ENCODE assay signal across 1 cellular context in the genomic region with DNA sequence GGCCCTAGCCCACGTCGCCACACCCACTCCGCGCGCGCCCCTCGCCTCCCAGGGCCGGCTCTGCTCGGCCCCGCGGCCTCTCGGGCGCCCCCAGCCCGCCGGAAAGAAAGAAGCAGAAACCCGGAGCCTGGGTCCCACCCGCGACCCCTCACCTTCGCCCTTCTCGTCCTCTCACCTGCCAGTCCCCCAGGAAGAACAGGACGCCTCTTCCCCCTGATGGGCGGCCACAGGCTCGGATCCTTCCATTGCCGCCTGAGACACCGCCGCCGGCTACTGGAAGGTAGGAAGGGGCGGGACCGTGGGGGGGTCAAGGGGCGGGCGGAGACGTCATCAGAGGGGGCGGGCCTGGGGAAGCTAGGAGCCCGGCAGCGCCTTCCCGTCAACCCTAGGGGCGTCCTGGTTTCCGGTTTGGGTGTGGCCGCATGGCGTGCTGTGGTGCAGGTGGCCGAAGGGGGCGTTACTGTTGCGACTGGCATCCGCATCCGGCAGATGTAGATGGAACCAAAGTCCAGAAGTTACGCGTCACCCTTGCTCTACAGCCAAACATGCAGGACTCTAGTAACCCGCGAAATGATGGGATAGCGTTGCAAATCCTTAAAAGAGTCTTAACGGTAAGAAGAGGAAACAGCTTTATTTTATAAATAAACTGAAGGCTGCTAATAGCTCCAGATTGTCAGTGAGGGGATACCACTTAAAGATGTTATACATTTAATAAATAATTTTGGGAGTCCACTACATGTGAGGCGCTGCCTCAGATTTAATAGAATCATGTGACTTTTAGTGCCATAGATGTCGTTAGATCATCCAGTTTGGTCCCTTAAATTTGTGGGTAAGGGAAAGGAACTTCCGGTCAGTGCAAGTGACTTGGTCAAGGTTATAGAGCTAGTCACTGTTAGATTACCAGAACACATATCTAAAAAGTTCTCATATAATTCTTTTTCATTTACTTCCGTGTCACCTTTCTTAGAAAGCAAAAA.
TF ChIP-seq lines count a peak whose summit lies in the region.

A gene (minus strand): TSS at position 282 of the 977 bp plus-strand sequence. CDS start 36 bp downstream, at position 246.

TF ChIP-seq in HepG2, 621 proteins besides CTCF, POLR2A, EP300 and RAD21 (continued from another document and continues in another):
- TF ChIP-seq, protein P1, sequence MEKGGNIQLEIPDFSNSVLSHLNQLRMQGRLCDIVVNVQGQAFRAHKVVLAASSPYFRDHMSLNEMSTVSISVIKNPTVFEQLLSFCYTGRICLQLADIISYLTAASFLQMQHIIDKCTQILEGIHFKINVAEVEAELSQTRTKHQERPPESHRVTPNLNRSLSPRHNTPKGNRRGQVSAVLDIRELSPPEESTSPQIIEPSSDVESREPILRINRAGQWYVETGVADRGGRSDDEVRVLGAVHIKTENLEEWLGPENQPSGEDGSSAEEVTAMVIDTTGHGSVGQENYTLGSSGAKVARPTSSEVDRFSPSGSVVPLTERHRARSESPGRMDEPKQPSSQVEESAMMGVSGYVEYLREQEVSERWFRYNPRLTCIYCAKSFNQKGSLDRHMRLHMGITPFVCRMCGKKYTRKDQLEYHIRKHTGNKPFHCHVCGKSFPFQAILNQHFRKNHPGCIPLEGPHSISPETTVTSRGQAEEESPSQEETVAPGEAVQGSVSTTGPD (CRISPR knock-in tag; IDR thresholded peaks at IDR 0.05), result no peak
- TF ChIP-seq MEIS1 (CRISPR knock-in tag; IDR thresholded peaks at IDR 0.05; ENCODE audit: borderline replicate concordance) (0 out of 2 replicates have a peak, but pooled peaks have one; percentile 65), RBFOX2 (IDR thresholded peaks at IDR 0.05; ENCODE audit: low read depth, low read length) (peak; percentile 77), ZNF839 (CRISPR knock-in tag; IDR thresholded peaks at IDR 0.05; ENCODE audit: borderline replicate concordance) (peak; percentile 76; the same call in 1 of the 2 replicates), SETDB1 (CRISPR knock-in tag; IDR thresholded peaks at IDR 0.05; ENCODE audit: borderline replicate concordance) (no peak), ASH2L (IDR thresholded peaks at IDR 0.05; ENCODE audit: insufficient read length, low read depth, low read length) (peak; percentile 92), RELA (CRISPR knock-in tag; IDR thresholded peaks at IDR 0.05) (no peak), MTF1 (CRISPR knock-in tag; IDR thresholded peaks at IDR 0.05) (no peak), ZNF235 (CRISPR knock-in tag; IDR thresholded peaks at IDR 0.05; ENCODE audit: borderline replicate concordance) (peak; percentile 11; the same call in 1 of the 2 replicates), MXD4 (CRISPR knock-in tag; IDR thresholded peaks at IDR 0.05) (peak; percentile 92), POLR2AphosphoS5 (IDR thresholded peaks at IDR 0.05; ENCODE audit: low read depth, low read length) (peak; percentile 92), ZNF44 (CRISPR knock-in tag; IDR thresholded peaks at IDR 0.05) (no peak), ETV6 (CRISPR knock-in tag; conservative IDR thresholded peaks at IDR 0.05) (no peak; the same call in 1 of the 2 replicates), ZIK1 (CRISPR knock-in tag; IDR thresholded peaks at IDR 0.05; ENCODE audit: borderline replicate concordance, low read depth) (no peak), TOPORS (CRISPR knock-in tag; IDR thresholded peaks at IDR 0.05) (no peak), KDM6A (CRISPR knock-in tag; IDR thresholded peaks at IDR 0.05; ENCODE audit: low read depth) (peak; percentile 30; the same call in 1 of the 2 replicates)
- TF ChIP-seq, protein P2, sequence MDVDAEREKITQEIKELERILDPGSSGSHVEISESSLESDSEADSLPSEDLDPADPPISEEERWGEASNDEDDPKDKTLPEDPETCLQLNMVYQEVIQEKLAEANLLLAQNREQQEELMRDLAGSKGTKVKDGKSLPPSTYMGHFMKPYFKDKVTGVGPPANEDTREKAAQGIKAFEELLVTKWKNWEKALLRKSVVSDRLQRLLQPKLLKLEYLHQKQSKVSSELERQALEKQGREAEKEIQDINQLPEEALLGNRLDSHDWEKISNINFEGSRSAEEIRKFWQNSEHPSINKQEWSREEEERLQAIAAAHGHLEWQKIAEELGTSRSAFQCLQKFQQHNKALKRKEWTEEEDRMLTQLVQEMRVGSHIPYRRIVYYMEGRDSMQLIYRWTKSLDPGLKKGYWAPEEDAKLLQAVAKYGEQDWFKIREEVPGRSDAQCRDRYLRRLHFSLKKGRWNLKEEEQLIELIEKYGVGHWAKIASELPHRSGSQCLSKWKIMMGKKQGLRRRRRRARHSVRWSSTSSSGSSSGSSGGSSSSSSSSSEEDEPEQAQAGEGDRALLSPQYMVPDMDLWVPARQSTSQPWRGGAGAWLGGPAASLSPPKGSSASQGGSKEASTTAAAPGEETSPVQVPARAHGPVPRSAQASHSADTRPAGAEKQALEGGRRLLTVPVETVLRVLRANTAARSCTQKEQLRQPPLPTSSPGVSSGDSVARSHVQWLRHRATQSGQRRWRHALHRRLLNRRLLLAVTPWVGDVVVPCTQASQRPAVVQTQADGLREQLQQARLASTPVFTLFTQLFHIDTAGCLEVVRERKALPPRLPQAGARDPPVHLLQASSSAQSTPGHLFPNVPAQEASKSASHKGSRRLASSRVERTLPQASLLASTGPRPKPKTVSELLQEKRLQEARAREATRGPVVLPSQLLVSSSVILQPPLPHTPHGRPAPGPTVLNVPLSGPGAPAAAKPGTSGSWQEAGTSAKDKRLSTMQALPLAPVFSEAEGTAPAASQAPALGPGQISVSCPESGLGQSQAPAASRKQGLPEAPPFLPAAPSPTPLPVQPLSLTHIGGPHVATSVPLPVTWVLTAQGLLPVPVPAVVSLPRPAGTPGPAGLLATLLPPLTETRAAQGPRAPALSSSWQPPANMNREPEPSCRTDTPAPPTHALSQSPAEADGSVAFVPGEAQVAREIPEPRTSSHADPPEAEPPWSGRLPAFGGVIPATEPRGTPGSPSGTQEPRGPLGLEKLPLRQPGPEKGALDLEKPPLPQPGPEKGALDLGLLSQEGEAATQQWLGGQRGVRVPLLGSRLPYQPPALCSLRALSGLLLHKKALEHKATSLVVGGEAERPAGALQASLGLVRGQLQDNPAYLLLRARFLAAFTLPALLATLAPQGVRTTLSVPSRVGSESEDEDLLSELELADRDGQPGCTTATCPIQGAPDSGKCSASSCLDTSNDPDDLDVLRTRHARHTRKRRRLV (CRISPR knock-in tag; IDR thresholded peaks at IDR 0.05), result 0 out of 2 replicates have a peak, but pooled peaks have one; percentile 13
- TF ChIP-seq, protein P3, sequence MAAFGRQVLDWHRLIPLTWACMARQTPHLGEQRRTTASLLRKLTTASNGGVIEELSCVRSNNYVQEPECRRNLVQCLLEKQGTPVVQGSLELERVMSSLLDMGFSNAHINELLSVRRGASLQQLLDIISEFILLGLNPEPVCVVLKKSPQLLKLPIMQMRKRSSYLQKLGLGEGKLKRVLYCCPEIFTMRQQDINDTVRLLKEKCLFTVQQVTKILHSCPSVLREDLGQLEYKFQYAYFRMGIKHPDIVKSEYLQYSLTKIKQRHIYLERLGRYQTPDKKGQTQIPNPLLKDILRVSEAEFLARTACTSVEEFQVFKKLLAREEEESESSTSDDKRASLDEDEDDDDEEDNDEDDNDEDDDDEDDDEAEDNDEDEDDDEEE (CRISPR knock-in tag; IDR thresholded peaks at IDR 0.05), result 0 out of 2 replicates have a peak, but pooled peaks have one; percentile 58
- TF ChIP-seq, protein P4, sequence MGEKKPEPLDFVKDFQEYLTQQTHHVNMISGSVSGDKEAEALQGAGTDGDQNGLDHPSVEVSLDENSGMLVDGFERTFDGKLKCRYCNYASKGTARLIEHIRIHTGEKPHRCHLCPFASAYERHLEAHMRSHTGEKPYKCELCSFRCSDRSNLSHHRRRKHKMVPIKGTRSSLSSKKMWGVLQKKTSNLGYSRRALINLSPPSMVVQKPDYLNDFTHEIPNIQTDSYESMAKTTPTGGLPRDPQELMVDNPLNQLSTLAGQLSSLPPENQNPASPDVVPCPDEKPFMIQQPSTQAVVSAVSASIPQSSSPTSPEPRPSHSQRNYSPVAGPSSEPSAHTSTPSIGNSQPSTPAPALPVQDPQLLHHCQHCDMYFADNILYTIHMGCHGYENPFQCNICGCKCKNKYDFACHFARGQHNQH (CRISPR knock-in tag; IDR thresholded peaks at IDR 0.05), result peak; percentile 45; the same call in 1 of the 2 replicates
- TF ChIP-seq, protein P5, sequence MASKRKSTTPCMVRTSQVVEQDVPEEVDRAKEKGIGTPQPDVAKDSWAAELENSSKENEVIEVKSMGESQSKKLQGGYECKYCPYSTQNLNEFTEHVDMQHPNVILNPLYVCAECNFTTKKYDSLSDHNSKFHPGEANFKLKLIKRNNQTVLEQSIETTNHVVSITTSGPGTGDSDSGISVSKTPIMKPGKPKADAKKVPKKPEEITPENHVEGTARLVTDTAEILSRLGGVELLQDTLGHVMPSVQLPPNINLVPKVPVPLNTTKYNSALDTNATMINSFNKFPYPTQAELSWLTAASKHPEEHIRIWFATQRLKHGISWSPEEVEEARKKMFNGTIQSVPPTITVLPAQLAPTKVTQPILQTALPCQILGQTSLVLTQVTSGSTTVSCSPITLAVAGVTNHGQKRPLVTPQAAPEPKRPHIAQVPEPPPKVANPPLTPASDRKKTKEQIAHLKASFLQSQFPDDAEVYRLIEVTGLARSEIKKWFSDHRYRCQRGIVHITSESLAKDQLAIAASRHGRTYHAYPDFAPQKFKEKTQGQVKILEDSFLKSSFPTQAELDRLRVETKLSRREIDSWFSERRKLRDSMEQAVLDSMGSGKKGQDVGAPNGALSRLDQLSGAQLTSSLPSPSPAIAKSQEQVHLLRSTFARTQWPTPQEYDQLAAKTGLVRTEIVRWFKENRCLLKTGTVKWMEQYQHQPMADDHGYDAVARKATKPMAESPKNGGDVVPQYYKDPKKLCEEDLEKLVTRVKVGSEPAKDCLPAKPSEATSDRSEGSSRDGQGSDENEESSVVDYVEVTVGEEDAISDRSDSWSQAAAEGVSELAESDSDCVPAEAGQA (IDR thresholded peaks at IDR 0.05; ENCODE audit: low read depth), result no peak
- TF ChIP-seq, protein P5 (CRISPR knock-in tag; IDR thresholded peaks at IDR 0.05; ENCODE audit: borderline replicate concordance), result no peak
- TF ChIP-seq, protein P6, sequence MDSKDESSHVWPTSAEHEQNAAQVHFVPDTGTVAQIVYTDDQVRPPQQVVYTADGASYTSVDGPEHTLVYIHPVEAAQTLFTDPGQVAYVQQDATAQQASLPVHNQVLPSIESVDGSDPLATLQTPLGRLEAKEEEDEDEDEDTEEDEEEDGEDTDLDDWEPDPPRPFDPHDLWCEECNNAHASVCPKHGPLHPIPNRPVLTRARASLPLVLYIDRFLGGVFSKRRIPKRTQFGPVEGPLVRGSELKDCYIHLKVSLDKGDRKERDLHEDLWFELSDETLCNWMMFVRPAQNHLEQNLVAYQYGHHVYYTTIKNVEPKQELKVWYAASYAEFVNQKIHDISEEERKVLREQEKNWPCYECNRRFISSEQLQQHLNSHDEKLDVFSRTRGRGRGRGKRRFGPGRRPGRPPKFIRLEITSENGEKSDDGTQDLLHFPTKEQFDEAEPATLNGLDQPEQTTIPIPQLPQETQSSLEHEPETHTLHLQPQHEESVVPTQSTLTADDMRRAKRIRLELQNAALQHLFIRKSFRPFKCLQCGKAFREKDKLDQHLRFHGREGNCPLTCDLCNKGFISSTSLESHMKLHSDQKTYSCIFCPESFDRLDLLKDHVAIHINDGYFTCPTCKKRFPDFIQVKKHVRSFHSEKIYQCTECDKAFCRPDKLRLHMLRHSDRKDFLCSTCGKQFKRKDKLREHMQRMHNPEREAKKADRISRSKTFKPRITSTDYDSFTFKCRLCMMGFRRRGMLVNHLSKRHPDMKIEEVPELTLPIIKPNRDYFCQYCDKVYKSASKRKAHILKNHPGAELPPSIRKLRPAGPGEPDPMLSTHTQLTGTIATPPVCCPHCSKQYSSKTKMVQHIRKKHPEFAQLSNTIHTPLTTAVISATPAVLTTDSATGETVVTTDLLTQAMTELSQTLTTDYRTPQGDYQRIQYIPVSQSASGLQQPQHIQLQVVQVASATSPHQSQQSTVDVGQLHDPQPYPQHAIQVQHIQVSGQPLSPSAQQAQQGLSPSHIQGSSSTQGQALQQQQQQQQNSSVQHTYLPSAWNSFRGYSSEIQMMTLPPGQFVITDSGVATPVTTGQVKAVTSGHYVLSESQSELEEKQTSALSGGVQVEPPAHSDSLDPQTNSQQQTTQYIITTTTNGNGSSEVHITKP (CRISPR knock-in tag; IDR thresholded peaks at IDR 0.05; ENCODE audit: low read depth), result 0 out of 2 replicates have a peak, but pooled peaks have one; percentile 59
- TF ChIP-seq, protein P7, sequence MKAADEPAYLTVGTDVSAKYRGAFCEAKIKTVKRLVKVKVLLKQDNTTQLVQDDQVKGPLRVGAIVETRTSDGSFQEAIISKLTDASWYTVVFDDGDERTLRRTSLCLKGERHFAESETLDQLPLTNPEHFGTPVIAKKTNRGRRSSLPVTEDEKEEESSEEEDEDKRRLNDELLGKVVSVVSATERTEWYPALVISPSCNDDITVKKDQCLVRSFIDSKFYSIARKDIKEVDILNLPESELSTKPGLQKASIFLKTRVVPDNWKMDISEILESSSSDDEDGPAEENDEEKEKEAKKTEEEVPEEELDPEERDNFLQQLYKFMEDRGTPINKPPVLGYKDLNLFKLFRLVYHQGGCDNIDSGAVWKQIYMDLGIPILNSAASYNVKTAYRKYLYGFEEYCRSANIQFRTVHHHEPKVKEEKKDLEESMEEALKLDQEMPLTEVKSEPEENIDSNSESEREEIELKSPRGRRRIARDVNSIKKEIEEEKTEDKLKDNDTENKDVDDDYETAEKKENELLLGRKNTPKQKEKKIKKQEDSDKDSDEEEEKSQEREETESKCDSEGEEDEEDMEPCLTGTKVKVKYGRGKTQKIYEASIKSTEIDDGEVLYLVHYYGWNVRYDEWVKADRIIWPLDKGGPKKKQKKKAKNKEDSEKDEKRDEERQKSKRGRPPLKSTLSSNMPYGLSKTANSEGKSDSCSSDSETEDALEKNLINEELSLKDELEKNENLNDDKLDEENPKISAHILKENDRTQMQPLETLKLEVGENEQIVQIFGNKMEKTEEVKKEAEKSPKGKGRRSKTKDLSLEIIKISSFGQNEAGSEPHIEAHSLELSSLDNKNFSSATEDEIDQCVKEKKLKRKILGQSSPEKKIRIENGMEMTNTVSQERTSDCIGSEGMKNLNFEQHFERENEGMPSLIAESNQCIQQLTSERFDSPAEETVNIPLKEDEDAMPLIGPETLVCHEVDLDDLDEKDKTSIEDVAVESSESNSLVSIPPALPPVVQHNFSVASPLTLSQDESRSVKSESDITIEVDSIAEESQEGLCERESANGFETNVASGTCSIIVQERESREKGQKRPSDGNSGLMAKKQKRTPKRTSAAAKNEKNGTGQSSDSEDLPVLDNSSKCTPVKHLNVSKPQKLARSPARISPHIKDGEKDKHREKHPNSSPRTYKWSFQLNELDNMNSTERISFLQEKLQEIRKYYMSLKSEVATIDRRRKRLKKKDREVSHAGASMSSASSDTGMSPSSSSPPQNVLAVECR (CRISPR knock-in tag; IDR thresholded peaks at IDR 0.05; ENCODE audit: borderline replicate concordance), result peak; percentile 88
